In genomic region chr1:151288502-151288901, GRCh38 we compare ENCODE assay signal across 1 cellular context.
TF ChIP-seq lines count a peak whose summit lies in the region.

No MANE protein-coding gene starts in this region.

TF ChIP-seq in WTC11, 78 proteins besides CTCF, POLR2A, EP300 and RAD21 (continued from another document):
- TF ChIP-seq PRDM15 (CRISPR knock-in tag; IDR thresholded peaks at IDR 0.05) (no peak), PRRX2 (CRISPR knock-in tag; IDR thresholded peaks at IDR 0.05) (no peak), ATF1 (CRISPR knock-in tag; IDR thresholded peaks at IDR 0.05) (no peak)
TF ChIP-seq in WTC11: peak in this region for 0.
